8 cellular contexts compared by ENCODE assay signal in genomic region chr14:90060965-90061848, GRCh38. TPM values are rescaled to one million over a fixed set of nuclear protein-coding genes. Genes with fewer than 3 reads are reported as not detected.
DNase-seq lines count a peak whose midpoint lies in the region; ATAC-seq and TF ChIP-seq lines count a peak whose summit lies in the region.

No MANE protein-coding gene starts in this region.

- H3K9me3 Mint-ChIP-seq in IgD-negative memory B cell: peaks cover 2 to 11% (median 8%) of the 10 kb centered on the region in 3 donors
- H3K9me3 Mint-ChIP-seq in MCF 10A (ENCODE audit: unreplicated experiment): no peaks in the 10 kb centered on the region

- H3K27me3 Mint-ChIP-seq in IgD-negative memory B cell (peaks cover 48% of the 10 kb centered on the region), MCF 10A (ENCODE audit: insufficient read depth, unreplicated experiment) (peaks cover 66% of the 10 kb centered on the region)

- TF ChIP-seq RAD21 in liver (IDR thresholded peaks at IDR 0.05): no peak

- H3K4me1 ChIP-seq in liver (ENCODE audit: control insufficient read depth in 4 of 4, insufficient read depth in 4 of 4, low read length in 3 of 4) (peaks cover 20 to 32% (median 25%) of the 10 kb centered on the region in 4 donors), transverse colon (peaks cover 10 to 31% (median 30%) of the 10 kb centered on the region in 4 donors)

- H3K36me3 Mint-ChIP-seq in IgD-negative memory B cell (peaks cover 3% of the 10 kb centered on the region), MCF 10A (ENCODE audit: insufficient read depth, unreplicated experiment) (no peaks in the 10 kb centered on the region)

- no peak for TF ChIP-seq CTCF in MCF 10A (IDR thresholded peaks at IDR 0.05; ENCODE audit: unreplicated experiment)
- TF ChIP-seq CTCF in liver (IDR thresholded peaks at IDR 0.05; ENCODE audit: low read depth, low read length, missing input control): no peak
- no peak for TF ChIP-seq CTCF in transverse colon (IDR thresholded peaks at IDR 0.05)
- TF ChIP-seq CTCF in omental fat pad (IDR thresholded peaks at IDR 0.05): no peak

- POLR2A ChIA-PET in MCF 10A (lab: Yijun Ruan, JAX): no interaction called here

- peak; percentile 64 for DNase-seq in Right ventricle myocardium inferior (ENCODE audit: missing footprints)
- DNase-seq in cardiac septum (ENCODE audit: low spot score): no peak
- no peak for DNase-seq in MCF 10A (ENCODE audit: unreplicated experiment)
- DNase-seq in transverse colon: no peak
- DNase-seq in omental fat pad (ENCODE audit: low spot score): no peak

- ATAC-seq in Right ventricle myocardium inferior (peak; percentile 40), omental fat pad (ENCODE audit: low FRiP score) (no peak), HG02884 (IDR thresholded peaks at IDR 0.05; ENCODE audit: unreplicated experiment) (no peak)

- TF ChIP-seq EP300 in transverse colon (IDR thresholded peaks at IDR 0.05; ENCODE audit: low read depth): no peak

- peaks cover 15 to 27% (median 21%) of the 10 kb centered on the region in 3 donors for H3K4me1 Mint-ChIP-seq in IgD-negative memory B cell
- H3K4me1 Mint-ChIP-seq in MCF 10A (ENCODE audit: insufficient read depth, unreplicated experiment): no peaks in the 10 kb centered on the region

- TF ChIP-seq POLR2A in transverse colon (IDR thresholded peaks at IDR 0.05): no peak

- CTCF ChIA-PET in MCF 10A (lab: Yijun Ruan, JAX): no interaction called here

- no peak overlapping the region for H3K27ac Mint-ChIP-seq in IgD-negative memory B cell
- no peak overlapping the region for H3K27ac Mint-ChIP-seq in MCF 10A (ENCODE audit: low read depth, unreplicated experiment)

- H3K9me3 ChIP-seq in liver (ENCODE audit: control insufficient read depth in 4 of 4, low read length in 3 of 4): no peaks in the 10 kb centered on the region
- no peaks in the 10 kb centered on the region for H3K9me3 ChIP-seq in transverse colon

- in situ Hi-C loops in transverse colon (cut with MboI; ENCODE audit: low pct_ligation_motif_present in 1 of 4, low pct_unique_long_range_greater_than_20kb in 1 of 4, low sequenced_read_pairs in 3 of 4): no loop called here

- peak overlapping the region in 2 of 3 donors; percentile 47 to 57 for H3K4me3 ChIP-seq in liver (ENCODE audit: low read depth in 1 of 3, low read length in 3 of 3)
- H3K4me3 ChIP-seq in transverse colon: peak overlapping the region in 3 of 4 donors; percentile 23 to 50 (median 40)

- WGBS in liver: 2% methylated on average over 81 of the region's 81 CpGs
- 2% methylated on average over 52 of the region's 81 CpGs; no CpG with 5 or more reads in 1 of the 2 donors for WGBS in transverse colon (ENCODE audit: low coverage in 1 of 2), 2 donors

- H3K36me3 ChIP-seq in liver (ENCODE audit: control insufficient read depth in 4 of 4, insufficient read depth in 3 of 4, low read depth in 1 of 4, low read length in 3 of 4): no peaks in the 10 kb centered on the region
- no peaks in the 10 kb centered on the region for H3K36me3 ChIP-seq in transverse colon

- no peak overlapping the region for H3K9ac ChIP-seq in liver (ENCODE audit: low read depth in 1 of 2, low read length in 2 of 2)

- intact Hi-C loops in Right ventricle myocardium inferior (cut with DNase I) (loop anchor here (2.0 to 5.0 kb wide), 4 partner anchors 41 to 174 kb away; no protein-coding TSS in a partner anchor), cardiac septum (cut with DNase I) (no loop called here), MCF 10A (cut with micrococcal nuclease) (no loop called here), transverse colon (cut with DNase I; ENCODE audit: low total_unique reads) (loop anchor here (5.0 kb wide), 1 partner anchor 394 kb away; no protein-coding TSS in a partner anchor)

- BruUV-seq in MCF 10A (replicated peaks; lab: Mats Ljungman, UMichigan): no TSS peak

- peak overlapping the region in 3 of 4 donors; percentile 78 to 91 (median 90) for H3K4me3 Mint-ChIP-seq in IgD-negative memory B cell
- peak overlapping the region; percentile 35 for H3K4me3 Mint-ChIP-seq in MCF 10A (ENCODE audit: unreplicated experiment)

- H3K27me3 ChIP-seq in liver (ENCODE audit: control insufficient read depth in 4 of 4, insufficient read depth in 4 of 4, low read length in 3 of 4) (peaks cover 2 to 9% (median 4%) of the 10 kb centered on the region in 4 donors), transverse colon (peaks cover 98% of the 10 kb centered on the region)

- H3K27ac ChIP-seq in liver (ENCODE audit: low read depth in 1 of 2, low read length in 2 of 2) (no peak overlapping the region), transverse colon (no peak overlapping the region)

TF ChIP-seq in liver, 16 proteins besides CTCF, POLR2A, EP300 and RAD21:
- TF ChIP-seq MAX (IDR thresholded peaks at IDR 0.05) (no peak), ATF3 (IDR thresholded peaks at IDR 0.05) (no peak), RXRA (IDR thresholded peaks at IDR 0.05) (no peak), FOXA1 (IDR thresholded peaks at IDR 0.05) (no peak), GABPA (IDR thresholded peaks at IDR 0.05 in 1 of 2, conservative IDR thresholded peaks at IDR 0.05 in 1 of 2) (no peak), SP1 (IDR thresholded peaks at IDR 0.05) (no peak), HNF4G (IDR thresholded peaks at IDR 0.05) (no peak), FOXA2 (IDR thresholded peaks at IDR 0.05) (no peak), REST (IDR thresholded peaks at IDR 0.05) (no peak), TAF1 (conservative IDR thresholded peaks at IDR 0.05) (no peak), HNF4A (conservative IDR thresholded peaks at IDR 0.05) (no peak), YY1 (IDR thresholded peaks at IDR 0.05) (no peak), ZBTB33 (IDR thresholded peaks at IDR 0.05) (no peak), NR2F2 (IDR thresholded peaks at IDR 0.05) (no peak), EGR1 (IDR thresholded peaks at IDR 0.05; ENCODE audit: low read depth in 2 of 2) (no peak), JUND (IDR thresholded peaks at IDR 0.05) (no peak)

RNA-seq across cellular contexts. Expression of gene KCNK13, which starts 0.6 kb away (rescaled TPM):
- 6.7 TPM for total RNA-seq in Right ventricle myocardium inferior
- total RNA-seq in cardiac septum: 0.62 TPM
- not detected for polyA plus RNA-seq in IgD-negative memory B cell
- total RNA-seq in MCF 10A (2022): not detected in 2 replicates
- under 1 TPM; 0.25 to 0.61 TPM for total RNA-seq in liver
- polyA plus RNA-seq in liver: under 1 TPM in 1 of 2 donors, not detected in 1; 0.38 TPM
- under 1 TPM in 2 of 4 donors, not detected in 2; 0.14 to 0.64 TPM for total RNA-seq in transverse colon
- 1 to 10 TPM in 2 of 4 donors, under 1 TPM in 1, not detected in 1; 0.28 to 5.9 (median 2.0) TPM for total RNA-seq in omental fat pad

Comparison
In these comparisons a context has a peak if more than half of its experiments do, and no peak if none do; other contexts are left out.
1. intact Hi-C loops: an anchor here in Right ventricle myocardium inferior (2.0 to 5.0 kb wide) and transverse colon (5.0 kb wide); none called in cardiac septum and MCF 10A.